Comparison of ENCODE assay signal across 14 cellular contexts in genomic region chr20:59785118-59785959, GRCh38.
"Had no signal": no experiment of that assay in that cellular context is flagged by ENCODE, and none has a peak within 500 bp of the region (broad histone marks: within the 10 kb centered on the region; RNA-seq: fewer than 3 reads in every experiment).

No MANE protein-coding gene starts in this region.

- H3K36me3 ChIP-seq: ovary, thyroid gland had no signal

- DNase-seq: activated naive CD4-positive, alpha-beta T cell treated with anti-CD3 and anti-CD28 coated beads, Interleukin-2, amount 50 U/mL, for 16 hours; activated T-cell treated with anti-CD3 and anti-CD28 coated beads, Interleukin-2, amount 50 U/mL, for 24 hours; hippocampal formation; kidney; left ventricle myocardium superior; mesendoderm; stimulated activated CD4-positive, alpha-beta T cell treated with anti-CD3 and anti-CD28 coated beads, Interleukin-12 subunit alpha, Interleukin-12 subunit beta, amount 100 ng/mL, for 4 hours; T-helper 9 cell; thyroid gland had no signal

- H3K4me1 ChIP-seq: thyroid gland had no signal

- H3K9me3 ChIP-seq: ovary, thyroid gland had no signal

- H3K27ac ChIP-seq: ovary, SK-N-MC, thyroid gland had no signal

- ATAC-seq: left ventricle myocardium superior; stimulated activated memory B cell treated with anti-CD40 and anti-IgM and Interleukin-4, amounts not matched to agents 10 μg/mL and 1 μg/mL and 100 μg/mL, for 72 hours; T-cell had no signal

- H3K27me3 ChIP-seq: dorsolateral prefrontal cortex, ovary, thyroid gland had no signal

- H3K4me3 ChIP-seq: dorsolateral prefrontal cortex, ovary, SK-N-MC, thyroid gland had no signal
